ENCODE assay signal across 7 cellular contexts in genomic region chr17:8109669-8110455, GRCh38. TPM values are rescaled to one million over a fixed set of nuclear protein-coding genes. Genes with fewer than 3 reads are reported as not detected.
DNase-seq lines count a peak whose midpoint lies in the region; ATAC-seq and TF ChIP-seq lines count a peak whose summit lies in the region.

No MANE protein-coding gene starts in this region.

- intact Hi-C loops in uterus (cut with DNase I; ENCODE audit: low total_unique reads) = no loop called here

- DNase-seq in NCI-H526 treated with DMSO at 0.1 percent for 48 hours (lab: John Stamatoyannopoulos, UW) = peak; percentile 26
- peak; percentile 79 for DNase-seq in activated T-cell treated with anti-CD3 and anti-CD28 coated beads, Interleukin-2, amount 50 U/mL, for 4 hours
- DNase-seq in fibroblast of mammary gland (ENCODE audit: low read depth) = peak; percentile 38
- no peak for DNase-seq in osteocyte (ENCODE audit: extremely low spot score, unreplicated experiment)
- DNase-seq in uterus = peak; percentile 33 to 52

- H3K27me3 Mint-ChIP-seq in activated T-cell treated with anti-CD3 and anti-CD28 coated beads, Interleukin-2, amount 50 U/mL, for 4 hours (ENCODE audit: low read depth) = peaks cover 28% of the 10 kb centered on the region
- peaks cover 49% of the 10 kb centered on the region for H3K27me3 Mint-ChIP-seq in osteocyte (ENCODE audit: unreplicated experiment)

- no peak overlapping the region for H3K27ac Mint-ChIP-seq in osteocyte (ENCODE audit: unreplicated experiment)

- H3K4me3 Mint-ChIP-seq in activated T-cell treated with anti-CD3 and anti-CD28 coated beads, Interleukin-2, amount 50 U/mL, for 4 hours = peak overlapping the region; percentile 41
- H3K4me3 Mint-ChIP-seq in osteocyte (ENCODE audit: unreplicated experiment) = no peak overlapping the region

- peaks cover 0 to 27% of the 10 kb centered on the region in 2 donors for H3K27me3 ChIP-seq in uterus

- peak overlapping the region; percentile 12 for H3K4me3 ChIP-seq in fibroblast of mammary gland (ENCODE audit: control insufficient read depth, low read depth, low read length)
- H3K4me3 ChIP-seq in uterus = no peak overlapping the region

- peak; percentile 42 for ATAC-seq in GM18868 (IDR thresholded peaks at IDR 0.05; ENCODE audit: unreplicated experiment)
- peak; percentile 95 to 97 for ATAC-seq in activated T-cell treated with anti-CD3 and anti-CD28 coated beads, Interleukin-2, amount 50 U/mL, for 4 hours
- ATAC-seq in HG03565 (IDR thresholded peaks at IDR 0.05; ENCODE audit: unreplicated experiment) = no peak

- H3K9me3 ChIP-seq in uterus = no peaks in the 10 kb centered on the region

- peak; percentile 65 for TF ChIP-seq CTCF in fibroblast of mammary gland (conservative IDR thresholded peaks at IDR 0.05; ENCODE audit: control insufficient read depth, insufficient read depth, low read depth, low read length)
- peak; percentile 76 for TF ChIP-seq CTCF in osteocyte (IDR thresholded peaks at IDR 0.05)
- peak; percentile 60 to 75 (median 67) for TF ChIP-seq CTCF in uterus (IDR thresholded peaks at IDR 0.05)

- no peaks in the 10 kb centered on the region for H3K9me3 Mint-ChIP-seq in activated T-cell treated with anti-CD3 and anti-CD28 coated beads, Interleukin-2, amount 50 U/mL, for 4 hours
- H3K9me3 Mint-ChIP-seq in osteocyte (ENCODE audit: unreplicated experiment) = no peaks in the 10 kb centered on the region

- peaks cover 0 to 7% of the 10 kb centered on the region in 2 donors for H3K4me1 ChIP-seq in uterus

- H3K4me1 Mint-ChIP-seq in activated T-cell treated with anti-CD3 and anti-CD28 coated beads, Interleukin-2, amount 50 U/mL, for 4 hours (ENCODE audit: low read depth) = no peaks in the 10 kb centered on the region
- peaks cover 8% of the 10 kb centered on the region for H3K4me1 Mint-ChIP-seq in osteocyte (ENCODE audit: unreplicated experiment)

- no peaks in the 10 kb centered on the region for H3K36me3 ChIP-seq in uterus

- H3K27ac ChIP-seq in uterus = no peak overlapping the region

- TF ChIP-seq POLR2A in uterus (IDR thresholded peaks at IDR 0.05) = no peak

- H3K36me3 Mint-ChIP-seq in activated T-cell treated with anti-CD3 and anti-CD28 coated beads, Interleukin-2, amount 50 U/mL, for 4 hours (ENCODE audit: insufficient read depth) = no peaks in the 10 kb centered on the region
- H3K36me3 Mint-ChIP-seq in osteocyte (ENCODE audit: unreplicated experiment) = no peaks in the 10 kb centered on the region

RNA-seq across cellular contexts. Expression of gene ALOXE3, which starts 8.5 kb away (rescaled TPM):
- not detected for total RNA-seq in activated T-cell treated with anti-CD3 and anti-CD28 coated beads, Interleukin-2, amount 50 U/mL, for 4 hours
- total RNA-seq in osteocyte (not detected in 2 replicates), uterus (under 1 TPM in 1 of 4 donors, not detected in 3; 0.26 TPM)

RNA-seq across cellular contexts. Expression of gene HES7, which starts 14.0 kb away (rescaled TPM):
- total RNA-seq in activated T-cell treated with anti-CD3 and anti-CD28 coated beads, Interleukin-2, amount 50 U/mL, for 4 hours = 1 to 10 TPM; 1.2 to 1.7 (median 1.4) TPM
- total RNA-seq in osteocyte = 2.0 and 2.3 TPM in 2 replicates
- total RNA-seq in uterus = under 1 TPM in 1 of 4 donors, not detected in 3; 0.61 TPM

RNA-seq across cellular contexts. Expression of gene ALOX12B, which starts 22.3 kb away (rescaled TPM):
- 1 to 10 TPM in 1 of 3 donors, under 1 TPM in 2; 0.81 to 1.6 (median 0.95) TPM for total RNA-seq in activated T-cell treated with anti-CD3 and anti-CD28 coated beads, Interleukin-2, amount 50 U/mL, for 4 hours
- total RNA-seq in osteocyte (not detected in 2 replicates), uterus (not detected)

RNA-seq across cellular contexts. Expression of gene PER1, which starts 42.3 kb away (rescaled TPM):
- 10 to 100 TPM; 30.4 to 36.9 (median 36.7) TPM for total RNA-seq in activated T-cell treated with anti-CD3 and anti-CD28 coated beads, Interleukin-2, amount 50 U/mL, for 4 hours
- total RNA-seq in osteocyte (106 and 173 TPM in 2 replicates), uterus (100 to 1,000 TPM in 3 of 4 donors, 10 to 100 TPM in 1; 20.0 to 396 (median 163) TPM)

RNA-seq across cellular contexts. Expression of gene VAMP2, which starts 52.9 kb away (rescaled TPM):
- total RNA-seq in activated T-cell treated with anti-CD3 and anti-CD28 coated beads, Interleukin-2, amount 50 U/mL, for 4 hours = 10 to 100 TPM; 49.6 to 67.5 (median 59.7) TPM
- total RNA-seq in osteocyte = 57.2 and 70.0 TPM in 2 replicates
- 100 to 1,000 TPM in 1 of 4 donors, 10 to 100 TPM in 2, 1 to 10 TPM in 1; 6.7 to 150 (median 14.1) TPM for total RNA-seq in uterus
